ENCODE assay signal across 28 cellular contexts in the genomic region with DNA sequence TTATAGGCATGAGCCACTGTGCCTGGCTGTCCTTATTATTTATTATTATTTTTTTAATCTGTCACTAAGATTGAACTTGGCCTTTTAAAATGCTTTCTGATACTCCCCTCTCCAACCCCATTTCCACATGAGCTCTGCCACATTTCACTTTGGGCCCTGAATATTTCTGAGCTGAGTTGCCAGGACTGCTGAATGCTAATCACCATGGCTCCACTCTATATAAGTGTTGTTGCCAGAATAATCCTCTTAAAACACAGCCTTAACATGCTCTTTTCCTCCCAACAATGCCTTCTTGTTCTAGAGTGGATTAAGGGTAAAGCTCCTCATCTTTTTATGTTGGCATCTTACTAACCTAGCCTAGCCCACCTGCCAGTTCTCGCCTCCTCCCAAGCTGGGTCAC.
DNase-seq lines count a peak whose midpoint lies in the region; ATAC-seq and TF ChIP-seq lines count a peak whose summit lies in the region.
"Had no signal": no experiment of that assay in that cellular context is flagged by ENCODE, and none has a peak within 500 bp of the region (broad histone marks: within the 10 kb centered on the region; RNA-seq: fewer than 3 reads in every experiment).

No MANE protein-coding gene starts in this region.

- intact Hi-C loops in adrenal gland (cut with DNase I) = loop anchor here (5.0 kb wide), 2 partner anchors 43 to 398 kb away; no protein-coding TSS in a partner anchor
- intact Hi-C loops in prostate gland (cut with DNase I) = no loop called here

- peaks cover 5 to 19% of the 10 kb centered on the region in 2 donors for H3K4me1 ChIP-seq in adrenal gland (replicated peaks in 1 of 2)
- H3K4me1 ChIP-seq in prostate gland (replicated peaks) = peaks cover 15% of the 10 kb centered on the region
- H3K4me1 ChIP-seq: suprapubic skin had no signal

- TF ChIP-seq CTCF in choroid plexus epithelial cell (conservative IDR thresholded peaks at IDR 0.05; ENCODE audit: low read depth, low read length) = no peak
- TF ChIP-seq CTCF in progenitor cell of endocrine pancreas (IDR thresholded peaks at IDR 0.05; ENCODE audit: unreplicated experiment) = no peak
- no peak for TF ChIP-seq CTCF in type B pancreatic cell (conservative IDR thresholded peaks at IDR 0.05)
- no peak for TF ChIP-seq CTCF in adrenal gland (IDR thresholded peaks at IDR 0.05)
- no peak for TF ChIP-seq CTCF in prostate gland (IDR thresholded peaks at IDR 0.05)

- H3K27ac Mint-ChIP-seq in progenitor cell of endocrine pancreas = peak overlapping the region; percentile 32
- H3K27ac Mint-ChIP-seq in type B pancreatic cell = no peak overlapping the region
- H3K27ac Mint-ChIP-seq: activated naive CD8-positive, alpha-beta T cell treated with anti-CD3 and anti-CD28 coated beads for 36 hours; CD4-positive, CD25-positive, alpha-beta regulatory T cell; nephron; stimulated activated memory B cell treated with anti-CD40 and anti-IgM and Interleukin-4, amounts not matched to agents 10 μg/mL and 1 μg/mL and 100 μg/mL, for 72 hours had no signal

- H3K4me3 Mint-ChIP-seq in progenitor cell of endocrine pancreas (ENCODE audit: low read depth) (no peak overlapping the region), type B pancreatic cell (no peak overlapping the region)
- H3K4me3 Mint-ChIP-seq: activated naive CD8-positive, alpha-beta T cell treated with anti-CD3 and anti-CD28 coated beads for 36 hours; CD4-positive, CD25-positive, alpha-beta regulatory T cell; nephron; stimulated activated memory B cell treated with anti-CD40 and anti-IgM and Interleukin-4, amounts not matched to agents 10 μg/mL and 1 μg/mL and 100 μg/mL, for 72 hours; T-helper 17 cell had no signal

- H3K27ac ChIP-seq in adrenal gland (no peak overlapping the region), prostate gland (no peak overlapping the region)
- H3K27ac ChIP-seq: suprapubic skin had no signal

- H3K27me3 ChIP-seq in adrenal gland = no peaks in the 10 kb centered on the region
- no peaks in the 10 kb centered on the region for H3K27me3 ChIP-seq in prostate gland (replicated peaks; ENCODE audit: insufficient read depth)
- H3K27me3 ChIP-seq: dorsolateral prefrontal cortex, heart right ventricle, ovary, suprapubic skin had no signal

- peak; percentile 64 for DNase-seq in EH (ENCODE audit: low read depth)
- DNase-seq in NCI-H524 (lab: John Stamatoyannopoulos, UW) = peak; percentile 50 to 84
- DNase-seq in choroid plexus epithelial cell (ENCODE audit: low read depth) = peak; percentile 20
- no peak for DNase-seq in progenitor cell of endocrine pancreas (ENCODE audit: low spot score, unreplicated experiment)
- DNase-seq in type B pancreatic cell (ENCODE audit: extremely low spot score, unreplicated experiment) = no peak
- DNase-seq in adrenal gland = no peak
- no peak for DNase-seq in prostate gland (ENCODE audit: low spot score)
- DNase-seq: activated CD4-positive, alpha-beta T cell treated with anti-CD3 and anti-CD28 coated beads for 4 hours; activated effector memory CD4-positive, alpha-beta T cell treated with anti-CD3 and anti-CD28 coated beads, Interleukin-2, amount 50 U/mL, for 16 hours; activated naive CD8-positive, alpha-beta T cell treated with anti-CD3 and anti-CD28 coated beads for 36 hours; activated T-cell treated with anti-CD3 and anti-CD28 coated beads, Interleukin-2, amount 50 U/mL, for 1 hour; CD4-positive, CD25-positive, alpha-beta regulatory T cell; cerebellar nuclear complex; DMS 273 treated with DMSO at 0.1 percent for 48 hours; dorsolateral prefrontal cortex; heart right ventricle; kidney glomerular epithelial cell; NCI-H2171 treated with DMSO at 0.1 percent for 48 hours; NCI-H526; ovary; right cardiac atrium; stimulated activated CD4-positive, alpha-beta T cell treated with anti-CD3 and anti-CD28 coated beads, Interleukin-4, amount 100 ng/mL, for 24 hours; T-helper 17 cell had no signal

- 91 to 100% (median 96%) methylated on average over 1 of the region's 1 CpG for WGBS in adrenal gland, 4 donors
- WGBS in prostate gland = 73% methylated on average over 1 of the region's 1 CpG

- H3K36me3 ChIP-seq in adrenal gland (replicated peaks in 1 of 2) (no peaks in the 10 kb centered on the region), prostate gland (no peaks in the 10 kb centered on the region)
- H3K36me3 ChIP-seq: heart right ventricle, ovary, suprapubic skin had no signal

- H3K4me3 ChIP-seq in choroid plexus epithelial cell (ENCODE audit: low read depth, low read length) (no peak overlapping the region), adrenal gland (no peak overlapping the region), prostate gland (no peak overlapping the region)
- H3K4me3 ChIP-seq: dorsolateral prefrontal cortex, heart right ventricle, lung, ovary, suprapubic skin had no signal

- no peaks in the 10 kb centered on the region for H3K27me3 Mint-ChIP-seq in progenitor cell of endocrine pancreas
- no peaks in the 10 kb centered on the region for H3K27me3 Mint-ChIP-seq in type B pancreatic cell

- H3K4me1 Mint-ChIP-seq in progenitor cell of endocrine pancreas (ENCODE audit: low read depth) (peaks cover 33% of the 10 kb centered on the region), type B pancreatic cell (ENCODE audit: unreplicated experiment) (peaks cover 50% of the 10 kb centered on the region)
- H3K4me1 Mint-ChIP-seq: activated naive CD8-positive, alpha-beta T cell treated with anti-CD3 and anti-CD28 coated beads for 36 hours; CD4-positive, CD25-positive, alpha-beta regulatory T cell; stimulated activated memory B cell treated with anti-CD40 and anti-IgM and Interleukin-4, amounts not matched to agents 10 μg/mL and 1 μg/mL and 100 μg/mL, for 72 hours; T-helper 17 cell had no signal

- TF ChIP-seq POLR2A in adrenal gland (IDR thresholded peaks at IDR 0.05) (no peak), prostate gland (IDR thresholded peaks at IDR 0.05) (no peak)

- H3K36me3 Mint-ChIP-seq in progenitor cell of endocrine pancreas (ENCODE audit: insufficient read depth) = no peaks in the 10 kb centered on the region
- no peaks in the 10 kb centered on the region for H3K36me3 Mint-ChIP-seq in type B pancreatic cell
- H3K36me3 Mint-ChIP-seq: activated naive CD8-positive, alpha-beta T cell treated with anti-CD3 and anti-CD28 coated beads for 36 hours; CD4-positive, CD25-positive, alpha-beta regulatory T cell; stimulated activated memory B cell treated with anti-CD40 and anti-IgM and Interleukin-4, amounts not matched to agents 10 μg/mL and 1 μg/mL and 100 μg/mL, for 72 hours had no signal

- H3K9me3 ChIP-seq in adrenal gland (replicated peaks in 1 of 3) (no peaks in the 10 kb centered on the region), prostate gland (no peaks in the 10 kb centered on the region)
- H3K9me3 ChIP-seq: heart right ventricle, ovary, suprapubic skin had no signal

- H3K9me3 Mint-ChIP-seq in progenitor cell of endocrine pancreas (ENCODE audit: low read depth) (no peaks in the 10 kb centered on the region), type B pancreatic cell (no peaks in the 10 kb centered on the region)
- H3K9me3 Mint-ChIP-seq: activated naive CD8-positive, alpha-beta T cell treated with anti-CD3 and anti-CD28 coated beads for 36 hours; CD4-positive, CD25-positive, alpha-beta regulatory T cell; nephron; stimulated activated memory B cell treated with anti-CD40 and anti-IgM and Interleukin-4, amounts not matched to agents 10 μg/mL and 1 μg/mL and 100 μg/mL, for 72 hours had no signal

- ATAC-seq in HG02759 (IDR thresholded peaks at IDR 0.05; ENCODE audit: unreplicated experiment) = no peak
- ATAC-seq: right cardiac atrium; stimulated activated memory B cell treated with anti-CD40 and anti-IgM and Interleukin-4, amounts not matched to agents 10 μg/mL and 1 μg/mL and 100 μg/mL, for 72 hours; T-helper 17 cell had no signal

Comparison
In these comparisons a context has a peak if more than half of its experiments do, and no peak if none do; other contexts are left out.
1. DNase-seq: peak in EH (single experiment), NCI-H524 (2 of 2) and choroid plexus epithelial cell (single experiment); none in progenitor cell of endocrine pancreas (single experiment), type B pancreatic cell (single experiment), adrenal gland (0 of 7) and prostate gland (single experiment).